Comparison of ENCODE assay signal across 18 cellular contexts in genomic region chr10:29838529-29838928, GRCh38.
"Had no signal": no experiment of that assay in that cellular context is flagged by ENCODE, and none has a peak within 500 bp of the region (broad histone marks: within the 10 kb centered on the region; RNA-seq: fewer than 3 reads in every experiment).

No MANE protein-coding gene starts in this region.

- DNase-seq: activated B cell treated with CpG ODN at 0.5 μM for 24 hours; activated CD4-positive, alpha-beta T cell treated with anti-CD3 and anti-CD28 coated beads, Interleukin-2, amount 10 ng/mL, durations not matched to agents 24 days and 14 days; activated CD8-positive, alpha-beta memory T cell treated with anti-CD3 and anti-CD28 coated beads, Interleukin-2, amount 50 U/mL, for 48 hours; activated naive CD8-positive, alpha-beta T cell treated with anti-CD3 and anti-CD28 coated beads, Interleukin-2, amount 10 ng/mL, durations not matched to agents 7 days and 5 days; cortex of kidney; effector CD4-positive, alpha-beta T cell; heart left ventricle; midbrain; natural killer cell; occipital lobe; stimulated activated CD4-positive, alpha-beta T cell treated with anti-CD3 and anti-CD28 coated beads, Interleukin-1b, Interleukin-23, amount 100 ng/mL, for 48 hours; upper lobe of right lung had no signal

- H3K27me3 ChIP-seq: heart left ventricle, upper lobe of right lung had no signal

- H3K36me3 ChIP-seq: heart left ventricle, upper lobe of right lung had no signal

- H3K27ac Mint-ChIP-seq: activated B cell treated with CpG ODN at 0.5 μM for 24 hours; activated CD4-positive, alpha-beta T cell treated with anti-CD3 and anti-CD28 coated beads, Interleukin-2, amount 10 ng/mL, durations not matched to agents 24 days and 14 days; activated naive CD8-positive, alpha-beta T cell treated with anti-CD3 and anti-CD28 coated beads, Interleukin-2, amount 10 ng/mL, durations not matched to agents 7 days and 5 days; activated T-helper 1 cell treated with anti-CD3 and anti-CD28 coated beads, Interleukin-12 subunit alpha, Interleukin-12 subunit beta, Interleukin-2, Interleukin-4 antibody, amounts not matched to agents 30 ng/mL and 10 ng/mL and 1 ng/mL, durations not matched to agents 14 hours and 24 hours and 36 hours; natural killer cell; T-helper 2 cell treated with Interferon-gamma antibody and Interleukin-4, amounts not matched to agents 5 μg/mL and 100 μg/mL, for 36 hours had no signal

- H3K9me3 Mint-ChIP-seq: activated B cell treated with CpG ODN at 0.5 μM for 24 hours; activated CD4-positive, alpha-beta T cell treated with anti-CD3 and anti-CD28 coated beads, Interleukin-2, amount 10 ng/mL, durations not matched to agents 24 days and 14 days; activated naive CD8-positive, alpha-beta T cell treated with anti-CD3 and anti-CD28 coated beads, Interleukin-2, amount 10 ng/mL, durations not matched to agents 7 days and 5 days; brain; central memory CD8-positive, alpha-beta T cell; natural killer cell; T-helper 2 cell treated with Interferon-gamma antibody and Interleukin-4, amounts not matched to agents 5 μg/mL and 100 μg/mL, for 36 hours had no signal

- H3K4me3 ChIP-seq: heart left ventricle, lung, upper lobe of right lung had no signal

- H3K36me3 Mint-ChIP-seq: activated naive CD8-positive, alpha-beta T cell treated with anti-CD3 and anti-CD28 coated beads, Interleukin-2, amount 10 ng/mL, durations not matched to agents 7 days and 5 days; brain; natural killer cell had no signal

- H3K9me3 ChIP-seq: heart left ventricle, upper lobe of right lung had no signal

- ATAC-seq: heart left ventricle, natural killer cell, sciatic nerve had no signal

- H3K27ac ChIP-seq: upper lobe of right lung had no signal

- H3K4me1 ChIP-seq: upper lobe of right lung had no signal
